Comparison of ENCODE assay signal across 24 cellular contexts in the genomic region with DNA sequence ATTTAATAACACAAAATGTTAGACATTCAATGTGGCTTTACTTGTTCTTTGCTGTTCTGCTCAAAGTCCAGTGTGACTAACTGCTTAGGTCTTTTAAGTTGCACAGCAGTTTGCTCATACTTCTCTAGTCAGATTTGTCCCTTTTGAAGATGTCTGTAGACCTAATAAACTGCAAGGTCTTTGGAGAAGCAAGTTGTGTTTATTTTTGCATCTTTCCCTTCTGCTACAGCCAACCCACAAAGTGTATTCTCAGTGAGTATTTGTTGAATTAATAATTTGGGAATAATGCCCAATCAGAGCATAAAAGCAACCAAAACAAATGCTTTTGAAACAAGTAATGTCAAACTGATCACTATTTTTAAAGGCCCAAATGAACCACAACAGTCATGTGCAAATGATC.
DNase-seq lines count a peak whose midpoint lies in the region; FAIRE-seq and TF ChIP-seq lines count a peak whose summit lies in the region.
"Had no signal": no experiment of that assay in that cellular context is flagged by ENCODE, and none has a peak within 500 bp of the region (broad histone marks: within the 10 kb centered on the region; RNA-seq: fewer than 3 reads in every experiment).

No MANE protein-coding gene starts in this region.

- H3K4me3 ChIP-seq in AG04449 (ENCODE audit: low read depth, low read length) = no peak overlapping the region
- peak overlapping the region; percentile 74 for H3K4me3 ChIP-seq in OCI-LY1 (ENCODE audit: low read depth, low read length, poor library complexity, severe bottlenecking)
- no peak overlapping the region for H3K4me3 ChIP-seq in mesendoderm (ENCODE audit: low read length)
- H3K4me3 ChIP-seq: PC-9, SJCRH30 had no signal

- H3K79me2 ChIP-seq in OCI-LY1 (ENCODE audit: insufficient read depth, low read length) (peaks cover 50% of the 10 kb centered on the region), mesendoderm (ENCODE audit: control insufficient read depth, insufficient read depth, low read length) (no peaks in the 10 kb centered on the region)

- H4K8ac ChIP-seq in mesendoderm (ENCODE audit: low read depth, low read length) = no peak overlapping the region

- no peak overlapping the region for H3K56ac ChIP-seq in mesendoderm (ENCODE audit: low read length)

- H3K4ac ChIP-seq in mesendoderm (ENCODE audit: low read depth, low read length) = no peak overlapping the region

- no peaks in the 10 kb centered on the region for H4K20me1 ChIP-seq in OCI-LY1 (ENCODE audit: insufficient read depth, low read length)

- no peak overlapping the region for H3K23ac ChIP-seq in mesendoderm (ENCODE audit: low read length)

- H3K9me2 ChIP-seq in OCI-LY1 (ENCODE audit: low read depth, low read length) = no peaks in the 10 kb centered on the region

- H2BK15ac ChIP-seq in mesendoderm (replicated peaks; ENCODE audit: low read depth) = no peak overlapping the region

- no peak for TF ChIP-seq POLR2A in GM12892 (IDR thresholded peaks at IDR 0.05; ENCODE audit: low read depth, low read length)

- no peak overlapping the region for H3K18ac ChIP-seq in mesendoderm (ENCODE audit: low read length)

- no peak overlapping the region for H2AK5ac ChIP-seq in mesendoderm (ENCODE audit: low read length)

- H3K27me3 ChIP-seq in OCI-LY1 (ENCODE audit: insufficient read depth, low read length) = no peaks in the 10 kb centered on the region
- no peaks in the 10 kb centered on the region for H3K27me3 ChIP-seq in mesendoderm (ENCODE audit: insufficient read depth, low read length, poor library complexity)
- H3K27me3 ChIP-seq: SJCRH30 had no signal

- DNase-seq in AG04449 (ENCODE audit: low read depth, low spot score) = peak; percentile 21
- DNase-seq in GM12892 (ENCODE audit: insufficient read length) = no peak
- no peak for DNase-seq in mesendoderm
- DNase-seq in G401 (ENCODE audit: low spot score) = no peak
- no peak for DNase-seq in H4 (ENCODE audit: low spot score)
- DNase-seq in GM10248 (ENCODE audit: extremely low spot score) = no peak
- DNase-seq: 8988T; Caco-2; CD8-positive, alpha-beta T cell; EL; GF-D8; KG1; NCI-H1092; NCI-H1417 treated with DMSO at 0.1 percent for 48 hours; NCI-H1694 treated with DMSO at 0.1 percent for 48 hours; NCI-H2081; NCI-H2227 treated with DMSO at 0.1 percent for 48 hours; NCI-H510A; NCI-H69; PC-9; SJCRH30 had no signal

- H4K5ac ChIP-seq in mesendoderm (ENCODE audit: low read length) = no peak overlapping the region

- H2AFZ ChIP-seq in OCI-LY1 (ENCODE audit: low read length) = no peak overlapping the region
- H2AFZ ChIP-seq: PC-9 had no signal

- H3K4me1 ChIP-seq in OCI-LY1 (ENCODE audit: insufficient read depth, low read length, severe bottlenecking) (peaks cover 49% of the 10 kb centered on the region), mesendoderm (ENCODE audit: control insufficient read depth, low read depth, low read length) (peaks cover 3% of the 10 kb centered on the region)
- H3K4me1 ChIP-seq: Caco-2, SJCRH30 had no signal

- H3K79me1 ChIP-seq in mesendoderm (ENCODE audit: low read length) = no peaks in the 10 kb centered on the region

- H2BK5ac ChIP-seq in mesendoderm (ENCODE audit: low read length) = no peak overlapping the region

- H3K4me2 ChIP-seq in OCI-LY1 (ENCODE audit: low read length) (peak overlapping the region; percentile 85), mesendoderm (ENCODE audit: low read length) (no peak overlapping the region)
- H3K4me2 ChIP-seq: PC-9 had no signal

- H3K36me3 ChIP-seq in OCI-LY1 (ENCODE audit: insufficient read depth, low read length) (peaks cover 9% of the 10 kb centered on the region; the same call in 1 of the 2 replicates), mesendoderm (ENCODE audit: control insufficient read depth, insufficient read depth, low read length) (no peaks in the 10 kb centered on the region)
- H3K36me3 ChIP-seq: SJCRH30 had no signal

- H2BK120ac ChIP-seq in mesendoderm (ENCODE audit: low read depth, low read length) = no peak overlapping the region

- in situ Hi-C loops in G401 (cut with HindIII; ENCODE audit: low sequenced_read_pairs) = no loop called here

- CTCF ChIA-PET in AG04449 (lab: Yijun Ruan, JAX) (no interaction called here), GM10248 (lab: Yijun Ruan, JAX) (no interaction called here)

- no peaks in the 10 kb centered on the region for H3K9me3 ChIP-seq in OCI-LY1 (ENCODE audit: low read length)
- H3K9me3 ChIP-seq: Caco-2, SJCRH30 had no signal

- POLR2A ChIA-PET in AG04449 (lab: Yijun Ruan, JAX) = no interaction called here
- POLR2A ChIA-PET in GM10248 (lab: Yijun Ruan, JAX) = no interaction called here

- peak overlapping the region; percentile 94 for H3K27ac ChIP-seq in OCI-LY1 (ENCODE audit: low read depth, low read length, poor library complexity, severe bottlenecking)
- peak overlapping the region; percentile 12 for H3K27ac ChIP-seq in mesendoderm (ENCODE audit: low read depth, low read length)
- H3K27ac ChIP-seq: C4-2B, PC-9, SJCRH30 had no signal

- TF ChIP-seq CTCF in AG04449 (IDR thresholded peaks at IDR 0.05; ENCODE audit: insufficient read depth, low read length, missing control alignments) (no peak), OCI-LY1 (IDR thresholded peaks at IDR 0.05; ENCODE audit: low read length) (no peak), GM10248 (IDR thresholded peaks at IDR 0.05; ENCODE audit: control extremely low read depth, extremely low read depth, low read depth, missing control alignments) (no peak)

- H3K9ac ChIP-seq in OCI-LY1 (ENCODE audit: low read length) (peak overlapping the region; percentile 80), mesendoderm (ENCODE audit: low read length) (no peak overlapping the region)

- H3F3A ChIP-seq in OCI-LY1 (ENCODE audit: insufficient read depth, low read length) = no peaks in the 10 kb centered on the region

- peak; percentile 48 for FAIRE-seq in GM12892 (lab: Jason Lieb, UNC)
- FAIRE-seq: GM19239 had no signal
